9 cellular contexts compared by ENCODE assay signal in the genomic region with DNA sequence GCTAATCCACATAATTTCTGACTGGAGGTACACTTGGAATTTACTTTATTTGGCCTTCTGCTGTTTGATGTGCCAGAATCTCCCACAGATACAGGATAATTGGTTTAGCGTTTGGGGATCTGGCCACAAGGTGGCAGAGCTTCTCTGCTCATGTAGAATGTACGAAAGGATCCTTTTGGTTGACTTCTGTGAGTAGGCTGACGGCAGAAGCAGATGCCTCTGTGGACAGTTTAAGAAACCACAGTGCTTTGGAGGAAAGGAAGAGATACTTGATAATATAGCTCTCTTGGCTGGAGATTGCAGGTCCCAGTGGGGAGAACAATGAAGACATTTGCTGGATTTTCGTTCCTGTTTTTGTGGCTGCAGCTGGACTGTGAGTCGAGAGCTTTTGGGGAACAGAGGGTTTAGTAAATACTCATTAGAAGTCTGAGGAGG.
A peak's percentile ranks its signal among the peaks of the same experiment; 100 is the strongest.
DNase-seq lines count a peak whose midpoint lies in the region; ATAC-seq and TF ChIP-seq lines count a peak whose summit lies in the region.
"Had no signal": no experiment of that assay in that cellular context is flagged by ENCODE, and none has a peak within 500 bp of the region (broad histone marks: within the 10 kb centered on the region; RNA-seq: fewer than 3 reads in every experiment).

No MANE protein-coding gene starts in this region.

- ATAC-seq in CD8-positive, alpha-beta T cell: peak; percentile 81
- ATAC-seq in GM19395 (IDR thresholded peaks at IDR 0.05; ENCODE audit: unreplicated experiment): peak; percentile 63
- peak; percentile 78 to 79 for ATAC-seq in activated CD4-positive, CD25-positive, alpha-beta regulatory T cell treated with anti-CD3 and anti-CD28 coated beads, Interleukin-2, amount 50 U/mL, for 24 hours
- ATAC-seq in HG02852 (IDR thresholded peaks at IDR 0.05; ENCODE audit: unreplicated experiment): no peak

- peaks cover 10% of the 10 kb centered on the region for H3K4me1 Mint-ChIP-seq in CD8-positive, alpha-beta T cell (ENCODE audit: low read depth)
- peaks cover 4% of the 10 kb centered on the region for H3K4me1 Mint-ChIP-seq in type B pancreatic cell (ENCODE audit: unreplicated experiment)

- H3K27ac ChIP-seq in CD8-positive, alpha-beta T cell (ENCODE audit: low read depth, low read length): peak overlapping the region; percentile 48
- H3K27ac ChIP-seq: SJSA1 had no signal

- TF ChIP-seq CTCF in CD8-positive, alpha-beta T cell (IDR thresholded peaks at IDR 0.05): peak; percentile 75
- peak; percentile 83 for TF ChIP-seq CTCF in type B pancreatic cell (conservative IDR thresholded peaks at IDR 0.05)

- DNase-seq in CD8-positive, alpha-beta T cell: peak in 6 of 7 experiments; percentile 16 to 61 (median 48)
- DNase-seq in NCI-H2171 (lab: John Stamatoyannopoulos, UW): peak; percentile 52
- DNase-seq in ecto neural progenitor cell (ENCODE audit: low spot score): peak; percentile 69
- DNase-seq in mucosa of gallbladder (ENCODE audit: low spot score): peak; percentile 30
- DNase-seq in type B pancreatic cell (ENCODE audit: extremely low spot score, unreplicated experiment): no peak

- H3K9me3 Mint-ChIP-seq in CD8-positive, alpha-beta T cell: no peaks in the 10 kb centered on the region
- no peaks in the 10 kb centered on the region for H3K9me3 Mint-ChIP-seq in type B pancreatic cell

- H3K27me3 Mint-ChIP-seq in CD8-positive, alpha-beta T cell (ENCODE audit: low read depth): peaks cover 22% of the 10 kb centered on the region
- H3K27me3 Mint-ChIP-seq in type B pancreatic cell: peaks cover 29% of the 10 kb centered on the region

- H3K36me3 Mint-ChIP-seq in CD8-positive, alpha-beta T cell: no peaks in the 10 kb centered on the region
- H3K36me3 Mint-ChIP-seq in type B pancreatic cell: no peaks in the 10 kb centered on the region

- H3K27ac Mint-ChIP-seq in CD8-positive, alpha-beta T cell: peak overlapping the region; percentile 82
- H3K27ac Mint-ChIP-seq in type B pancreatic cell: no peak overlapping the region

- intact Hi-C loops in CD8-positive, alpha-beta T cell (cut with DNase I, micrococcal nuclease): no loop called here

- CTCF ChIA-PET in CD8-positive, alpha-beta T cell (lab: Charles Lee): interaction anchor here (0.7 to 2.5 kb wide), 19 partner anchors 10 to 821 kb away, joined by 3 to 20 read pairs (median 4); no protein-coding TSS in a partner anchor

- no peak overlapping the region for H3K4me3 ChIP-seq in CD8-positive, alpha-beta T cell (ENCODE audit: low read depth, low read length)
- H3K4me3 ChIP-seq: SJSA1 had no signal

- H3K4me3 Mint-ChIP-seq in CD8-positive, alpha-beta T cell: peak overlapping the region; percentile 62
- H3K4me3 Mint-ChIP-seq in type B pancreatic cell: no peak overlapping the region

- H3K36me3 ChIP-seq in CD8-positive, alpha-beta T cell (ENCODE audit: insufficient read depth, low read length): no peaks in the 10 kb centered on the region
- H3K36me3 ChIP-seq: SJSA1 had no signal

- H3K9me3 ChIP-seq in CD8-positive, alpha-beta T cell (ENCODE audit: low read length): no peaks in the 10 kb centered on the region
- H3K9me3 ChIP-seq: SJSA1 had no signal

- no peaks in the 10 kb centered on the region for H3K27me3 ChIP-seq in CD8-positive, alpha-beta T cell (ENCODE audit: insufficient read depth, low read length)

- POLR2A ChIA-PET in CD8-positive, alpha-beta T cell (lab: Charles Lee): interaction anchor here (0.7 to 1.8 kb wide), 6 partner anchors 11 to 807 kb away, joined by 3 to 4 read pairs (median 3); no protein-coding TSS in a partner anchor

- H3K4me1 ChIP-seq in CD8-positive, alpha-beta T cell (ENCODE audit: insufficient read depth, low read length): no peaks in the 10 kb centered on the region
- H3K4me1 ChIP-seq: SJSA1 had no signal
